Comparison of ENCODE assay signal across 8 cellular contexts in genomic region chr17:42458497-42459255, GRCh38. TPM values are rescaled to one million over a fixed set of nuclear protein-coding genes. Genes with fewer than 3 reads are reported as not detected.
A peak's percentile ranks its signal among the peaks of the same experiment; 100 is the strongest.
DNase-seq lines count a peak whose midpoint lies in the region; ATAC-seq, FAIRE-seq and TF ChIP-seq lines count a peak whose summit lies in the region.

ATP6V0A1 (plus strand) TSS chr17:42458878; CDS start chr17:42460895, 2,017 bp downstream.

- H3K4me2 ChIP-seq in A549, result peak within 1 kb of the TSS; percentile 88

- DNase-seq in A549 (ENCODE audit: low read depth in 1 of 2, low spot score in 1 of 2), result peak; percentile 94 to 95
- DNase-seq in NCI-H510A (lab: John Stamatoyannopoulos, UW), result peak; percentile 85
- peak; percentile 97 for DNase-seq in activated CD4-positive, alpha-beta T cell treated with anti-CD3 and anti-CD28 coated beads, Interleukin-2, amount 10 ng/mL, durations not matched to agents 24 days and 14 days
- peak; percentile 97 for DNase-seq in coronary artery (ENCODE audit: low spot score)
- peak; percentile 93 to 97 for DNase-seq in left colon
- DNase-seq in stimulated activated CD4-positive, alpha-beta T cell treated with anti-CD3 and anti-CD28 coated beads, Interleukin-1b, Interleukin-23, amount 100 ng/mL, for 4 hours (ENCODE audit: low read depth in 2 of 2), result peak; percentile 79 to 89

- POLR2A ChIA-PET in A549 (lab: Yijun Ruan, JAX), result interaction anchor here (0.7 kb wide), 1 partner anchor 154 kb away, joined by 13 read pairs; no protein-coding TSS in a partner anchor

- peak within 1 kb of the TSS; percentile 89 for H3K4me3 Mint-ChIP-seq in activated CD4-positive, alpha-beta T cell treated with anti-CD3 and anti-CD28 coated beads, Interleukin-2, amount 10 ng/mL, durations not matched to agents 24 days and 14 days

- peaks cover 42% of the 10 kb centered on the region for H3K4me1 ChIP-seq in A549

- peak; percentile 80 for TF ChIP-seq POLR2A in A549 (IDR thresholded peaks at IDR 0.05; ENCODE audit: low read length)

- peak within 1 kb of the TSS; percentile 86 for H3K27ac Mint-ChIP-seq in activated CD4-positive, alpha-beta T cell treated with anti-CD3 and anti-CD28 coated beads, Interleukin-2, amount 10 ng/mL, durations not matched to agents 24 days and 14 days

- H3K4me3 ChIP-seq in A549 (peak within 1 kb of the TSS; percentile 83), coronary artery (peak within 1 kb of the TSS; percentile 90)

- WGBS in A549 (ENCODE audit: missing lambda C conversion rate), result 1% methylated on average over 39 of the region's 45 CpGs

- no peak for FAIRE-seq in A549 (lab: Jason Lieb, UNC)

- TF ChIP-seq CTCF in A549 (IDR thresholded peaks at IDR 0.05) (no peak), coronary artery (IDR thresholded peaks at IDR 0.05) (no peak)

- intact Hi-C loops in activated CD4-positive, alpha-beta T cell treated with anti-CD3 and anti-CD28 coated beads, Interleukin-2, amount 10 ng/mL, durations not matched to agents 24 days and 14 days (cut with micrococcal nuclease), result loop anchor here (5.0 kb wide), 2 partner anchors 36 to 116 kb away; partner anchors contain the start of gene CAVIN1
- intact Hi-C loops in left colon (cut with DNase I, micrococcal nuclease), result no loop called here

- ATAC-seq in A549, result peak; percentile 96
- peak; percentile 70 for ATAC-seq in GM18868 (IDR thresholded peaks at IDR 0.05; ENCODE audit: unreplicated experiment)
- peak; percentile 77 for ATAC-seq in HG03175 (IDR thresholded peaks at IDR 0.05; ENCODE audit: unreplicated experiment)
- peak; percentile 97 for ATAC-seq in left colon

- H3K27me3 Mint-ChIP-seq in activated CD4-positive, alpha-beta T cell treated with anti-CD3 and anti-CD28 coated beads, Interleukin-2, amount 10 ng/mL, durations not matched to agents 24 days and 14 days, result peaks cover 19% of the 10 kb centered on the region

- H3K4me1 Mint-ChIP-seq in activated CD4-positive, alpha-beta T cell treated with anti-CD3 and anti-CD28 coated beads, Interleukin-2, amount 10 ng/mL, durations not matched to agents 24 days and 14 days, result peaks cover 36% of the 10 kb centered on the region

- H3K36me3 Mint-ChIP-seq in activated CD4-positive, alpha-beta T cell treated with anti-CD3 and anti-CD28 coated beads, Interleukin-2, amount 10 ng/mL, durations not matched to agents 24 days and 14 days (ENCODE audit: low read depth), result peaks cover 8% of the 10 kb centered on the region

- CTCF ChIA-PET in A549 (lab: Yijun Ruan, JAX), result interaction anchor here (1.0 to 3.8 kb wide), 14 partner anchors 8 to 305 kb away, joined by 3 to 20 read pairs (median 6); no protein-coding TSS in a partner anchor

- no peak for TF ChIP-seq RAD21 in A549 (conservative IDR thresholded peaks at IDR 0.05 in 1 of 2, IDR thresholded peaks at IDR 0.05 in 1 of 2)

- no peaks in the 10 kb centered on the region for H3K9me3 ChIP-seq in A549

- no peaks in the 10 kb centered on the region for H3K9me3 Mint-ChIP-seq in activated CD4-positive, alpha-beta T cell treated with anti-CD3 and anti-CD28 coated beads, Interleukin-2, amount 10 ng/mL, durations not matched to agents 24 days and 14 days

- H3K27ac ChIP-seq in A549, result peak within 1 kb of the TSS; percentile 84 to 88
- H3K27ac ChIP-seq in coronary artery, result peak within 1 kb of the TSS; percentile 97 to 98

- no peak for TF ChIP-seq EP300 in A549 (IDR thresholded peaks at IDR 0.05)

TF ChIP-seq in A549, 52 proteins besides CTCF, POLR2A, EP300 and RAD21 (continues in another document):
- TF ChIP-seq CBX2 (IDR thresholded peaks at IDR 0.05; ENCODE audit: borderline replicate concordance, low read depth) (no peak), TFCP2L1 (CRISPR knock-in tag; IDR thresholded peaks at IDR 0.05) (no peak), FOSB (CRISPR knock-in tag; IDR thresholded peaks at IDR 0.05) (no peak), BHLHE40 (IDR thresholded peaks at IDR 0.05; ENCODE audit: low read depth, low read length) (no peak), ELK1 (IDR thresholded peaks at IDR 0.05; ENCODE audit: low read depth, low read length) (no peak), NPAS2 (CRISPR knock-in tag; IDR thresholded peaks at IDR 0.05; ENCODE audit: borderline replicate concordance) (no peak), HOXA7 (CRISPR knock-in tag; IDR thresholded peaks at IDR 0.05) (no peak), ESRRA (IDR thresholded peaks at IDR 0.05; ENCODE audit: borderline replicate concordance, low read length) (no peak), CEBPB (IDR thresholded peaks at IDR 0.05) (no peak; a peak in 1 of 4 replicates), POLR2AphosphoS2 (conservative IDR thresholded peaks at IDR 0.05; ENCODE audit: low read length) (no peak), USF2 (IDR thresholded peaks at IDR 0.05) (peak; percentile 21; the same call in 1 of the 2 replicates), HES2 (IDR thresholded peaks at IDR 0.05) (no peak), HEYL (CRISPR knock-in tag; IDR thresholded peaks at IDR 0.05) (no peak), HDAC2 (IDR thresholded peaks at IDR 0.05) (no peak), GATA3 (IDR thresholded peaks at IDR 0.05; ENCODE audit: borderline replicate concordance) (no peak), E2F6 (IDR thresholded peaks at IDR 0.05; ENCODE audit: borderline replicate concordance, low read depth) (peak; percentile 77), REST (IDR thresholded peaks at IDR 0.05) (no peak), ZNF302 (CRISPR knock-in tag; IDR thresholded peaks at IDR 0.05) (0 out of 2 replicates have a peak, but pooled peaks have one; percentile 54), SREBF2 (IDR thresholded peaks at IDR 0.05) (no peak), KDM1A (IDR thresholded peaks at IDR 0.05; ENCODE audit: low read depth) (no peak), MYC (IDR thresholded peaks at IDR 0.05; ENCODE audit: borderline replicate concordance, low read length) (peak; percentile 81; the same call in 1 of the 2 replicates), MAZ (IDR thresholded peaks at IDR 0.05; ENCODE audit: borderline replicate concordance, low read depth, low read length) (peak; percentile 87), EHMT2 (IDR thresholded peaks at IDR 0.05; ENCODE audit: low read depth) (no peak)

RNA-seq across cellular contexts. Expression of gene ATP6V0A1, which starts in this region (rescaled TPM):
- 33.7 and 59.6 TPM in 2 replicates for polyA plus RNA-seq in A549 (2011; rRNA removed)
- 36.3 and 39.6 TPM in 2 replicates for polyA plus RNA-seq in A549 (2012; cell fraction: cytosol; rRNA removed)
- polyA plus RNA-seq in A549 (2012; cell fraction: nucleus; rRNA removed), result 219 and 262 TPM in 2 replicates
- 25.8 to 27.3 TPM (median 26.7 TPM) in 3 replicates for polyA plus RNA-seq in A549 (2017; fragmentation: RNase III; extraction: RNeasy Plus Mini Kit Qiagen cat#74134 plus additional on column Dnase treatment)
- polyA minus RNA-seq in A549 (2011; rRNA and poly(A)+ RNA removed), result 115 and 146 TPM in 2 replicates
- total RNA-seq in activated CD4-positive, alpha-beta T cell treated with anti-CD3 and anti-CD28 coated beads, Interleukin-2, amount 10 ng/mL, durations not matched to agents 24 days and 14 days, result 16.9 and 18.8 TPM in 2 replicates
- total RNA-seq in left colon, result 10 to 100 TPM; 92.6 to 96.2 TPM

Comparison
In these comparisons a context has a peak if more than half of its experiments do, and no peak if none do; other contexts are left out.
1. Peak in every context shown above with its lines: DNase-seq, ATAC-seq, H3K4me3 ChIP-seq and H3K27ac ChIP-seq.